In the genomic region with DNA sequence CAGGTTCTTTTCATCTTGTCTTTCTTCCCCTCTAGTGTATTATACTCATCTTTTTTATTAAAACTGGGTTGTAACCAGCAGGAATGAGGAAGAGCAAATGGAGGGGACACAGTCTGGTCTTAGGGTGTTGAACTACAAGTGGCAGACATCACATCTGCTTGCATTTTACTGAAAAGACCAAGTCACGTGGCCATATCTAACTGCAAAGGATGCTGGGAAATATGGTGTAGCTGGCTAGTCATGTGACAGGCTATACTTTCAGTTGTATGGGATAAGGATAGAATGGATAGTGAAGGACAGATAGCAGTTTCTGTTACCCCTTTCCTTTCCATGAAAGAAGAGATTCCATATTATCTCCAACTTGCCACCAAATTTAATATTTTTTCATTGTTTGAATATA, we compare ENCODE assay signal across 23 cellular contexts. TPM values are rescaled to one million over a fixed set of nuclear protein-coding genes. Genes with fewer than 3 reads are reported as not detected.
"Had no signal": no experiment of that assay in that cellular context is flagged by ENCODE, and none has a peak within 500 bp of the region (broad histone marks: within the 10 kb centered on the region; RNA-seq: fewer than 3 reads in every experiment).

No MANE protein-coding gene starts in this region.

- H3K4me2 ChIP-seq: smooth muscle cell had no signal

- ATAC-seq: activated CD4-positive, alpha-beta T cell treated with anti-CD3 and anti-CD28 coated beads for 36 hours; activated naive CD4-positive, alpha-beta T cell treated with anti-CD3 and anti-CD28 coated beads, Interleukin-2, amount 50 U/mL, for 72 hours; activated T-cell treated with anti-CD3 and anti-CD28 coated beads, Interleukin-2, amount 50 U/mL, for 4 hours; body of pancreas; esophagus mucosa; left colon; lower lobe of right lung; right cardiac atrium; stimulated activated naive CD8-positive, alpha-beta T cell treated with anti-CD3 and anti-CD28 coated beads, Interleukin-15, Interleukin-2, amounts not matched to agents 100 U/mL and 50 U/mL, for 24 hours had no signal

- H3K27ac Mint-ChIP-seq: activated CD4-positive, alpha-beta memory T cell treated with anti-CD3 and anti-CD28 coated beads for 36 hours; activated CD4-positive, alpha-beta T cell treated with anti-CD3 and anti-CD28 coated beads for 36 hours; activated naive CD4-positive, alpha-beta T cell treated with anti-CD3 and anti-CD28 coated beads, Interleukin-2, amount 50 U/mL, for 72 hours; mesothelial cell of epicardium had no signal

- H3K4me3 Mint-ChIP-seq: activated CD4-positive, alpha-beta memory T cell treated with anti-CD3 and anti-CD28 coated beads for 36 hours; activated CD4-positive, alpha-beta T cell treated with anti-CD3 and anti-CD28 coated beads for 36 hours; activated T-cell treated with anti-CD3 and anti-CD28 coated beads, Interleukin-2, amount 50 U/mL, for 4 hours; mesothelial cell of epicardium had no signal

- H3K27me3 Mint-ChIP-seq: activated CD4-positive, alpha-beta memory T cell treated with anti-CD3 and anti-CD28 coated beads for 36 hours; activated CD4-positive, alpha-beta T cell treated with anti-CD3 and anti-CD28 coated beads for 36 hours had no signal

- H3K27me3 ChIP-seq: body of pancreas, colonic mucosa, transverse colon had no signal

- H3K4me1 Mint-ChIP-seq: activated CD4-positive, alpha-beta T cell treated with anti-CD3 and anti-CD28 coated beads for 36 hours; mesothelial cell of epicardium had no signal

- H3K36me3 ChIP-seq: colonic mucosa, lower lobe of right lung, prostate gland, transverse colon had no signal

- H3K4me1 ChIP-seq: body of pancreas, colonic mucosa, lower lobe of right lung, prostate gland, transverse colon had no signal

- H3K36me3 Mint-ChIP-seq: activated CD4-positive, alpha-beta memory T cell treated with anti-CD3 and anti-CD28 coated beads for 36 hours; activated naive CD4-positive, alpha-beta T cell treated with anti-CD3 and anti-CD28 coated beads, Interleukin-2, amount 50 U/mL, for 72 hours; mesothelial cell of epicardium had no signal

- H3K9me3 ChIP-seq: body of pancreas, colonic mucosa, lower lobe of right lung, prostate gland, transverse colon had no signal

- H3K9me3 Mint-ChIP-seq: activated CD4-positive, alpha-beta memory T cell treated with anti-CD3 and anti-CD28 coated beads for 36 hours; activated naive CD4-positive, alpha-beta T cell treated with anti-CD3 and anti-CD28 coated beads, Interleukin-2, amount 50 U/mL, for 72 hours; activated T-cell treated with anti-CD3 and anti-CD28 coated beads, Interleukin-2, amount 50 U/mL, for 4 hours had no signal

- DNase-seq: activated CD4-positive, alpha-beta memory T cell treated with anti-CD3 and anti-CD28 coated beads for 36 hours; activated CD4-positive, alpha-beta T cell treated with anti-CD3 and anti-CD28 coated beads for 36 hours; activated effector memory CD4-positive, alpha-beta T cell treated with anti-CD3 and anti-CD28 coated beads, Interleukin-2, amount 50 U/mL, for 16 hours; activated T-cell treated with anti-CD3 and anti-CD28 coated beads, Interleukin-2, amount 50 U/mL, for 4 hours; amygdala; body of pancreas; caudate nucleus; colonic mucosa; left colon; lower lobe of right lung; right cardiac atrium; stimulated activated CD4-positive, alpha-beta T cell treated with anti-CD3 and anti-CD28 coated beads, Interleukin-4, amount 100 ng/mL, for 4 hours; stimulated activated CD8-positive, alpha-beta memory T cell treated with anti-CD3 and anti-CD28 coated beads, Interleukin-4, amount 100 ng/mL, for 48 hours; stimulated activated naive CD8-positive, alpha-beta T cell treated with anti-CD3 and anti-CD28 coated beads, Interleukin-15, Interleukin-2, amounts not matched to agents 100 U/mL and 50 U/mL, for 24 hours; T-helper 9 cell; transverse colon had no signal

- H3K4me3 ChIP-seq: body of pancreas, colonic mucosa, lower lobe of right lung, prostate gland, smooth muscle cell, transverse colon had no signal

- H3K27ac ChIP-seq: body of pancreas, colonic mucosa, lower lobe of right lung, prostate gland, transverse colon, VCaP had no signal

RNA-seq across cellular contexts. Expression of gene FGD3, which starts 13.0 kb away (rescaled TPM):
- total RNA-seq: osteoblast had no signal
